In the genomic region with DNA sequence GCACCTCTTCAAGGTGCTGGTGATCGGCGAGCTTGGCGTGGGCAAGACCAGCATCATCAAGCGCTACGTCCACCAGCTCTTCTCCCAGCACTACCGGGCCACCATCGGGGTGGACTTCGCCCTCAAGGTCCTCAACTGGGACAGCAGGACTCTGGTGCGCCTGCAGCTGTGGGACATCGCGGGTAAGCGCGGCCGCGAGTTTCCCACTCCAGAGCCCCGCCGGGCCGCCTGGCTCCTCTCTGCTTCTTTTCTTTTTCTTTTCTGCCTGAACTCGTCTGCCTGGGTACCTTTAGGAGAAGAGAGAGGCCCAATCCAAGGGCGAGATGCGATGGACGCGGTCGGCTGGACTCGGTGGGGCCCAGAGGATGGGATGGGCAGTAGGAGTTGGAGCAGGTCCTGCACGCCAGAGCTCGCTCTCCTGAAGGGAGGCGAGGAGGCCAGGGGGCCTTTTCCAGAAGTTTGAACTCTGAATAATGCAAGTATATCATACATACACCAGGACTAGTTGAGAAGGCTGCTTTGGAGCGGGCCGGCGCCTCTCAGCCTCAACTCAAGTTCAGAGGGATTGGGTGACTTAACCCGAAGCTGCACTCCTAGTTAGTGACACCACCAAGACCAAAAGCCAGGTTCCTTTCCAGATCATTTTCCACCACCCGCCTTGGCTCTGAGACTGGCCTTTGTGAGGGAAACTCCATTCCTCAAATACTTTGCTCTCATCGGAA, we compare ENCODE assay signal across 1 cellular context.
TF ChIP-seq lines count a peak whose summit lies in the region.

No MANE protein-coding gene starts in this region.

TF ChIP-seq in GM12891, 5 proteins besides CTCF, POLR2A, EP300 and RAD21:
- TF ChIP-seq POU2F2 (IDR thresholded peaks at IDR 0.05; ENCODE audit: low read depth, low read length) (no peak), PAX5 (IDR thresholded peaks at IDR 0.05; ENCODE audit: insufficient read depth, low read length, severe bottlenecking) (no peak), TAF1 (IDR thresholded peaks at IDR 0.05; ENCODE audit: low read depth, low read length) (no peak), SPI1 (IDR thresholded peaks at IDR 0.05; ENCODE audit: low read depth, low read length) (no peak), POLR2AphosphoS5 (IDR thresholded peaks at IDR 0.05; ENCODE audit: low read depth, low read length) (no peak)
